ENCODE assay signal across 12 cellular contexts in the genomic region with DNA sequence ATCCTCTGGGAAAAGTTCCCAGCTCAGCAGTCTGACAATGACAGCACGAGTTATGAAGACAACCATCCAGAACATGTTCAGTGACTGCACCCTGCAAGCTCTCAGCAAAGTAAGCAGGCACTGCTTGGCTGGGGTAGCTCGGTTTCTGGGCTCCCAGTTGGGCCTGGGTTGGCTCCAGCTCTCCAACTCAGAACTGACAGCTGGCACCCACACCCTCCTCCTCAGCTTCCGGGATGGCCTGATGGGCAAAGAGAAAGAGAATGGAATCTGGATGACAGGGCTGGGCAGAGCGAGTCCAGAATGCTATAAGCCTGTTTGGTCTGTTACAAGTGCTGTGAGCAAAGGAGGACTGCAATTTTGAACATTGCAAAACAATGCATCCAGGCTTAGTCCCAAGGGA.
DNase-seq lines count a peak whose midpoint lies in the region; ATAC-seq, FAIRE-seq and TF ChIP-seq lines count a peak whose summit lies in the region.
"Had no signal": no experiment of that assay in that cellular context is flagged by ENCODE, and none has a peak within 500 bp of the region (broad histone marks: within the 10 kb centered on the region; RNA-seq: fewer than 3 reads in every experiment).

No MANE protein-coding gene starts in this region.

- no peaks in the 10 kb centered on the region for H3K36me3 ChIP-seq in cardiac muscle cell
- H3K36me3 ChIP-seq: BE2C, pancreas had no signal

- H3K27ac Mint-ChIP-seq in osteocyte (ENCODE audit: unreplicated experiment), result peak overlapping the region; percentile 90
- H3K27ac Mint-ChIP-seq in activated CD4-positive, alpha-beta memory T cell treated with anti-CD3 and anti-CD28 coated beads, Interleukin-2, amount 10 ng/mL, durations not matched to agents 7 days and 5 days, result no peak overlapping the region
- H3K27ac Mint-ChIP-seq: T-helper 1 cell treated with Interleukin-12 subunit alpha and Interleukin-12 subunit beta and Interleukin-4 antibody, amounts not matched to agents 30 μg/mL and 1 μg/mL, for 36 hours had no signal

- peaks cover 50% of the 10 kb centered on the region for H3K4me1 Mint-ChIP-seq in osteocyte (ENCODE audit: unreplicated experiment)
- no peaks in the 10 kb centered on the region for H3K4me1 Mint-ChIP-seq in activated CD4-positive, alpha-beta memory T cell treated with anti-CD3 and anti-CD28 coated beads, Interleukin-2, amount 10 ng/mL, durations not matched to agents 7 days and 5 days

- no peaks in the 10 kb centered on the region for H3K27me3 ChIP-seq in cardiac muscle cell
- H3K27me3 ChIP-seq: BE2C, pancreas had no signal

- no peak for ATAC-seq in HG02973 (IDR thresholded peaks at IDR 0.05; ENCODE audit: unreplicated experiment)

- H3K4me3 Mint-ChIP-seq in osteocyte (ENCODE audit: unreplicated experiment), result no peak overlapping the region
- no peak overlapping the region for H3K4me3 Mint-ChIP-seq in activated CD4-positive, alpha-beta memory T cell treated with anti-CD3 and anti-CD28 coated beads, Interleukin-2, amount 10 ng/mL, durations not matched to agents 7 days and 5 days
- H3K4me3 Mint-ChIP-seq: T-helper 1 cell treated with Interleukin-12 subunit alpha and Interleukin-12 subunit beta and Interleukin-4 antibody, amounts not matched to agents 30 μg/mL and 1 μg/mL, for 36 hours had no signal

- TF ChIP-seq CTCF in cardiac muscle cell (IDR thresholded peaks at IDR 0.05; ENCODE audit: low read depth, low read length) (no peak), osteocyte (IDR thresholded peaks at IDR 0.05) (no peak)

- FAIRE-seq in HTR-8/SVneo (lab: Jason Lieb, UNC), result no peak
- FAIRE-seq: pancreas had no signal

- CTCF ChIA-PET in activated CD4-positive, alpha-beta memory T cell treated with anti-CD3 and anti-CD28 coated beads, Interleukin-2, amount 10 ng/mL, durations not matched to agents 7 days and 5 days (lab: Charles Lee), result no interaction called here

- no peaks in the 10 kb centered on the region for H3K9me3 ChIP-seq in cardiac muscle cell (ENCODE audit: low read depth)
- H3K9me3 ChIP-seq: BE2C, pancreas had no signal

- H3K9me3 Mint-ChIP-seq in osteocyte (ENCODE audit: unreplicated experiment), result no peaks in the 10 kb centered on the region
- no peaks in the 10 kb centered on the region for H3K9me3 Mint-ChIP-seq in activated CD4-positive, alpha-beta memory T cell treated with anti-CD3 and anti-CD28 coated beads, Interleukin-2, amount 10 ng/mL, durations not matched to agents 7 days and 5 days

- no peak overlapping the region for H3K27ac ChIP-seq in cardiac muscle cell
- H3K27ac ChIP-seq: pancreas had no signal

- no peaks in the 10 kb centered on the region for H3K27me3 Mint-ChIP-seq in osteocyte (ENCODE audit: unreplicated experiment)
- H3K27me3 Mint-ChIP-seq in activated CD4-positive, alpha-beta memory T cell treated with anti-CD3 and anti-CD28 coated beads, Interleukin-2, amount 10 ng/mL, durations not matched to agents 7 days and 5 days, result no peaks in the 10 kb centered on the region

- peak; percentile 17 to 100 (median 78) for DNase-seq in C1 segment of cervical spinal cord (lab: John Stamatoyannopoulos, UW)
- peak; percentile 27 for DNase-seq in astrocyte of the hippocampus (ENCODE audit: low read depth, low spot score)
- peak; percentile 8 to 79 for DNase-seq in cardiac muscle cell (ENCODE audit: low read depth in 1 of 2, low spot score in 1 of 2)
- no peak for DNase-seq in osteocyte (ENCODE audit: extremely low spot score, unreplicated experiment)
- DNase-seq in ACHN, result no peak
- no peak for DNase-seq in activated CD4-positive, alpha-beta memory T cell treated with anti-CD3 and anti-CD28 coated beads, Interleukin-2, amount 10 ng/mL, durations not matched to agents 7 days and 5 days
- DNase-seq in HTR-8/SVneo (ENCODE audit: insufficient read length, low spot score), result no peak
- DNase-seq: BE2C, NCI-H2029 treated with DMSO at 0.1 percent for 48 hours had no signal

- in situ Hi-C loops in ACHN (cut with HindIII; ENCODE audit: low pct_ligation_motif_present, low pct_unique_long_range_greater_than_20kb, low sequenced_read_pairs), result no loop called here

- POLR2A ChIA-PET in activated CD4-positive, alpha-beta memory T cell treated with anti-CD3 and anti-CD28 coated beads, Interleukin-2, amount 10 ng/mL, durations not matched to agents 7 days and 5 days (lab: Charles Lee), result no interaction called here

- no peaks in the 10 kb centered on the region for H3K4me1 ChIP-seq in cardiac muscle cell (ENCODE audit: low read depth)
- H3K4me1 ChIP-seq: BE2C, pancreas had no signal

- H3K4me3 ChIP-seq in cardiac muscle cell, result no peak overlapping the region
- H3K4me3 ChIP-seq: pancreas had no signal

- H3K36me3 Mint-ChIP-seq in osteocyte (ENCODE audit: unreplicated experiment), result no peaks in the 10 kb centered on the region
- no peaks in the 10 kb centered on the region for H3K36me3 Mint-ChIP-seq in activated CD4-positive, alpha-beta memory T cell treated with anti-CD3 and anti-CD28 coated beads, Interleukin-2, amount 10 ng/mL, durations not matched to agents 7 days and 5 days (ENCODE audit: low read depth)

Comparison
In these comparisons a context has a peak if more than half of its experiments do, and no peak if none do; other contexts are left out.
1. DNase-seq: peak in C1 segment of cervical spinal cord (14 of 14), astrocyte of the hippocampus (single experiment) and cardiac muscle cell (2 of 2); none in osteocyte (single experiment), ACHN (single experiment), activated CD4-positive, alpha-beta memory T cell treated with anti-CD3 and anti-CD28 coated beads, Interleukin-2, amount 10 ng/mL, durations not matched to agents 7 days and 5 days (single experiment) and HTR-8/SVneo (single experiment).